ENCODE assay signal across 17 cellular contexts in the genomic region with DNA sequence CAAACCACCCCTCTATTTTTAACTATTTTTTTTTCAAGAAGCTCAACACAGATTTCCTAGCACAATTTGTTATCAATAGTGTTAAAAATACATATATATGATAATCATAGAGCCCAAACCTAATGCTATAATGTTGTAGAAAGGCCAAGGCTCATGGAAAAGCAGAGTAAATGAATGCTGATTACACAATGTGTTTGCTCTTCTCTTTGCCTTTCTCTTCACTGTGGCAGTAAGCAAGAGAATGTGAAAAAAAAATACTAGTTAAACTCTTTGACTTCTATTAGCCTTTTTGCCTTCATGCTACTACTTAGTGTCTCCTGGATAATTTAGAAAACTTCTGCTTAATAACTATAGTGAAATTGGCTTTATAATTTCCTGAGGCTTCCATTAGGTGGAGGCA.
"Had no signal": no experiment of that assay in that cellular context is flagged by ENCODE, and none has a peak within 500 bp of the region (broad histone marks: within the 10 kb centered on the region; RNA-seq: fewer than 3 reads in every experiment).

No MANE protein-coding gene starts in this region.

- H3K4me1 Mint-ChIP-seq: activated naive CD4-positive, alpha-beta T cell treated with anti-CD3 and anti-CD28 coated beads, Interleukin-2, amount 10 ng/mL, durations not matched to agents 7 days and 5 days; central memory CD8-positive, alpha-beta T cell had no signal

- H3K27ac Mint-ChIP-seq: activated naive CD4-positive, alpha-beta T cell treated with anti-CD3 and anti-CD28 coated beads, Interleukin-2, amount 10 ng/mL, durations not matched to agents 7 days and 5 days; endodermal cell; natural killer cell treated with Interleukin-12 subunit alpha and Interleukin-12 subunit beta and Interleukin-15 and Interleukin-18, amount 100 ng/mL, for 72 hours; stimulated activated naive CD8-positive, alpha-beta T cell treated with anti-CD3 and anti-CD28 coated beads, Interleukin-15, Interleukin-2, amounts not matched to agents 100 ng/mL and 50 ng/mL, for 24 hours had no signal

- H3K27me3 Mint-ChIP-seq: activated naive CD4-positive, alpha-beta T cell treated with anti-CD3 and anti-CD28 coated beads, Interleukin-2, amount 10 ng/mL, durations not matched to agents 7 days and 5 days; central memory CD8-positive, alpha-beta T cell; natural killer cell treated with Interleukin-12 subunit alpha and Interleukin-12 subunit beta and Interleukin-15 and Interleukin-18, amount 100 ng/mL, for 72 hours; stimulated activated naive CD8-positive, alpha-beta T cell treated with anti-CD3 and anti-CD28 coated beads, Interleukin-15, Interleukin-2, amounts not matched to agents 100 ng/mL and 50 ng/mL, for 24 hours had no signal

- H3K36me3 Mint-ChIP-seq: activated naive CD4-positive, alpha-beta T cell treated with anti-CD3 and anti-CD28 coated beads, Interleukin-2, amount 10 ng/mL, durations not matched to agents 7 days and 5 days; natural killer cell treated with Interleukin-12 subunit alpha and Interleukin-12 subunit beta and Interleukin-15 and Interleukin-18, amount 100 ng/mL, for 72 hours had no signal

- H3K4me3 Mint-ChIP-seq: activated naive CD4-positive, alpha-beta T cell treated with anti-CD3 and anti-CD28 coated beads, Interleukin-2, amount 10 ng/mL, durations not matched to agents 7 days and 5 days; central memory CD8-positive, alpha-beta T cell; endodermal cell; natural killer cell treated with Interleukin-12 subunit alpha and Interleukin-12 subunit beta and Interleukin-15 and Interleukin-18, amount 100 ng/mL, for 72 hours; stimulated activated naive CD8-positive, alpha-beta T cell treated with anti-CD3 and anti-CD28 coated beads, Interleukin-15, Interleukin-2, amounts not matched to agents 100 ng/mL and 50 ng/mL, for 24 hours had no signal

- ATAC-seq: activated CD4-positive, CD25-positive, alpha-beta regulatory T cell treated with anti-CD3 and anti-CD28 coated beads, Interleukin-2, amount 50 U/mL, for 24 hours; left cardiac atrium; lower lobe of right lung; natural killer cell treated with Interleukin-12 subunit alpha and Interleukin-12 subunit beta and Interleukin-15 and Interleukin-18, amount 100 ng/mL, for 72 hours had no signal

- H3K9me3 Mint-ChIP-seq: endodermal cell had no signal

- DNase-seq: activated CD4-positive, alpha-beta T cell treated with anti-CD3 and anti-CD28 coated beads, Interleukin-2, amount 50 U/mL, for 1 hour; activated CD8-positive, alpha-beta memory T cell treated with anti-CD3 and anti-CD28 coated beads for 24 hours; activated CD8-positive, alpha-beta memory T cell treated with anti-CD3 and anti-CD28 coated beads, Interleukin-2, amount 50 U/mL, for 48 hours; activated effector memory CD4-positive, alpha-beta T cell treated with Interleukin-2 at 50 U/mL for 16 hours; activated naive CD4-positive, alpha-beta T cell treated with anti-CD3 and anti-CD28 coated beads, Interleukin-2, amount 10 ng/mL, durations not matched to agents 7 days and 5 days; activated T-cell treated with anti-CD3 and anti-CD28 coated beads, Interleukin-2, amount 50 U/mL, for 48 hours; colonic mucosa; endodermal cell; foreskin fibroblast; hippocampal formation; left cardiac atrium; lower lobe of right lung; T1000 had no signal
